24 cellular contexts compared by ENCODE assay signal in the genomic region with DNA sequence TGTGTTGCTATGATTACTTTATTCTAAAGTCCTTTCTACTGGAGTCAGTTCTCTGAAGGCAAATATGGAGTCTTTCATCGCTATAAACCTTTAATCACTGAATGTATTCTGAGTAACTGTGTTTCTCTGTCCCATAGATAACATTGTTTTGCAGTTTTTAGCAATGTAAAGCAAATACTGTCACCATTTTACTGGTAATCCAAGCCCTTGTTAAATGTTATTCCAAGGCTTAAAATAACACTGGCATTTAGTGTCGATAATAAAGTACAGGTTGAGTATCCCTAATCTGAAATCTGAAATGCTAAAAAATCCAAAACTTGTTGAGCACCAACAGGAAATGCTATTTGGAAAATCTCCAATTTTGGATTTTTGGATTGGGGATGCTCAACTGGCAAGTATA.
"Had no signal": no experiment of that assay in that cellular context is flagged by ENCODE, and none has a peak within 500 bp of the region (broad histone marks: within the 10 kb centered on the region; RNA-seq: fewer than 3 reads in every experiment).

No MANE protein-coding gene starts in this region.

- DNase-seq: activated CD4-positive, alpha-beta T cell treated with anti-CD3 and anti-CD28 coated beads for 48 hours; activated CD4-positive, alpha-beta T cell treated with anti-CD3 and anti-CD28 coated beads, Interleukin-2, amount 50 U/mL, for 4 hours; activated CD4-positive, CD25-positive, alpha-beta regulatory T cell treated with anti-CD3 and anti-CD28 coated beads, Interleukin-2, amount 50 U/mL, for 72 hours; activated CD8-positive, alpha-beta memory T cell treated with anti-CD3 and anti-CD28 coated beads, Interleukin-2, amount 50 U/mL, for 48 hours; activated CD8-positive, alpha-beta T cell treated with anti-CD3 and anti-CD28 coated beads, Interleukin-2, amount 10 ng/mL, durations not matched to agents 7 days and 5 days; activated gamma-delta T cell; activated naive CD4-positive, alpha-beta T cell treated with anti-CD3 and anti-CD28 coated beads for 36 hours; activated naive CD8-positive, alpha-beta T cell treated with anti-CD3 and anti-CD28 coated beads, Interleukin-2, amount 10 ng/mL, durations not matched to agents 7 days and 5 days; activated T-cell treated with anti-CD3 and anti-CD28 coated beads, Interleukin-2, amount 50 U/mL, for 4 hours; aorta; central memory CD4-positive, alpha-beta T cell; MG63; MV-4-11; NCI-H1105; NCI-H1436; NCI-H1694 treated with DMSO at 0.1 percent for 48 hours; NCI-H2081; NCI-H510A treated with DMSO at 0.1 percent for 48 hours; SHP77 treated with DMSO at 0.1 percent for 48 hours; T-helper 9 cell had no signal

- H3K36me3 ChIP-seq: breast epithelium had no signal

- ATAC-seq: activated CD8-positive, alpha-beta T cell treated with anti-CD3 and anti-CD28 coated beads, Interleukin-2, amount 10 ng/mL, durations not matched to agents 7 days and 5 days; activated T-cell treated with anti-CD3 and anti-CD28 coated beads, Interleukin-2, amount 50 U/mL, for 4 hours; WTC11 had no signal

- H3K27ac Mint-ChIP-seq: activated CD8-positive, alpha-beta T cell treated with anti-CD3 and anti-CD28 coated beads, Interleukin-2, amount 10 ng/mL, durations not matched to agents 7 days and 5 days; activated naive CD4-positive, alpha-beta T cell treated with anti-CD3 and anti-CD28 coated beads for 36 hours; activated naive CD8-positive, alpha-beta T cell treated with anti-CD3 and anti-CD28 coated beads, Interleukin-2, amount 10 ng/mL, durations not matched to agents 7 days and 5 days; T-helper 1 cell treated with Interleukin-12 subunit alpha and Interleukin-12 subunit beta and Interleukin-4 antibody, amounts not matched to agents 30 μg/mL and 1 μg/mL, for 36 hours; WTC11 had no signal

- H3K27ac ChIP-seq: breast epithelium, KMS-11 had no signal

- H3K27me3 Mint-ChIP-seq: activated naive CD8-positive, alpha-beta T cell treated with anti-CD3 and anti-CD28 coated beads, Interleukin-2, amount 10 ng/mL, durations not matched to agents 7 days and 5 days had no signal

- H3K4me1 Mint-ChIP-seq: WTC11 had no signal

- H3K27me3 ChIP-seq: breast epithelium, MG63 had no signal

- H3K4me3 Mint-ChIP-seq: activated CD8-positive, alpha-beta T cell treated with anti-CD3 and anti-CD28 coated beads, Interleukin-2, amount 10 ng/mL, durations not matched to agents 7 days and 5 days; activated naive CD4-positive, alpha-beta T cell treated with anti-CD3 and anti-CD28 coated beads for 36 hours; activated naive CD8-positive, alpha-beta T cell treated with anti-CD3 and anti-CD28 coated beads, Interleukin-2, amount 10 ng/mL, durations not matched to agents 7 days and 5 days; activated T-cell treated with anti-CD3 and anti-CD28 coated beads, Interleukin-2, amount 50 U/mL, for 4 hours; T-helper 1 cell treated with Interleukin-12 subunit alpha and Interleukin-12 subunit beta and Interleukin-4 antibody, amounts not matched to agents 30 μg/mL and 1 μg/mL, for 36 hours; WTC11 had no signal

- H3K4me3 ChIP-seq: breast epithelium, MG63 had no signal

- H3K4me1 ChIP-seq: breast epithelium had no signal

- H3K9me3 Mint-ChIP-seq: activated naive CD4-positive, alpha-beta T cell treated with anti-CD3 and anti-CD28 coated beads for 36 hours; activated naive CD8-positive, alpha-beta T cell treated with anti-CD3 and anti-CD28 coated beads, Interleukin-2, amount 10 ng/mL, durations not matched to agents 7 days and 5 days; activated T-cell treated with anti-CD3 and anti-CD28 coated beads, Interleukin-2, amount 50 U/mL, for 4 hours; T-helper 1 cell treated with Interleukin-12 subunit alpha and Interleukin-12 subunit beta and Interleukin-4 antibody, amounts not matched to agents 30 μg/mL and 1 μg/mL, for 36 hours; WTC11 had no signal

- H3K9me3 ChIP-seq: breast epithelium, MG63 had no signal
